In genomic region chr5:139148306-139148705, GRCh38 we compare ENCODE assay signal across 1 cellular context.
TF ChIP-seq lines count a peak whose summit lies in the region.

No MANE protein-coding gene starts in this region.

TF ChIP-seq in A549, 52 proteins besides CTCF, POLR2A, EP300 and RAD21 (continued from another document):
- TF ChIP-seq, protein P1, sequence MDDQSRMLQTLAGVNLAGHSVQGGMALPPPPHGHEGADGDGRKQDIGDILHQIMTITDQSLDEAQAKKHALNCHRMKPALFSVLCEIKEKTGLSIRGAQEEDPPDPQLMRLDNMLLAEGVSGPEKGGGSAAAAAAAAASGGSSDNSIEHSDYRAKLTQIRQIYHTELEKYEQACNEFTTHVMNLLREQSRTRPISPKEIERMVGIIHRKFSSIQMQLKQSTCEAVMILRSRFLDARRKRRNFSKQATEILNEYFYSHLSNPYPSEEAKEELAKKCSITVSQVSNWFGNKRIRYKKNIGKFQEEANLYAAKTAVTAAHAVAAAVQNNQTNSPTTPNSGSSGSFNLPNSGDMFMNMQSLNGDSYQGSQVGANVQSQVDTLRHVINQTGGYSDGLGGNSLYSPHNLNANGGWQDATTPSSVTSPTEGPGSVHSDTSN (IDR thresholded peaks at IDR 0.05), result no peak
- TF ChIP-seq HEYL (CRISPR knock-in tag; IDR thresholded peaks at IDR 0.05), result no peak
- TF ChIP-seq HOXB13 (CRISPR knock-in tag; IDR thresholded peaks at IDR 0.05; ENCODE audit: low read depth), result no peak
- TF ChIP-seq TP53 (CRISPR knock-in tag; IDR thresholded peaks at IDR 0.05), result no peak
- TF ChIP-seq CBX2 (IDR thresholded peaks at IDR 0.05; ENCODE audit: borderline replicate concordance, low read depth), result no peak
- no peak for TF ChIP-seq SMC3 (IDR thresholded peaks at IDR 0.05)
- no peak for TF ChIP-seq EHF (CRISPR knock-in tag; IDR thresholded peaks at IDR 0.05)
- TF ChIP-seq CBX8 (IDR thresholded peaks at IDR 0.05), result no peak
